In the genomic region with DNA sequence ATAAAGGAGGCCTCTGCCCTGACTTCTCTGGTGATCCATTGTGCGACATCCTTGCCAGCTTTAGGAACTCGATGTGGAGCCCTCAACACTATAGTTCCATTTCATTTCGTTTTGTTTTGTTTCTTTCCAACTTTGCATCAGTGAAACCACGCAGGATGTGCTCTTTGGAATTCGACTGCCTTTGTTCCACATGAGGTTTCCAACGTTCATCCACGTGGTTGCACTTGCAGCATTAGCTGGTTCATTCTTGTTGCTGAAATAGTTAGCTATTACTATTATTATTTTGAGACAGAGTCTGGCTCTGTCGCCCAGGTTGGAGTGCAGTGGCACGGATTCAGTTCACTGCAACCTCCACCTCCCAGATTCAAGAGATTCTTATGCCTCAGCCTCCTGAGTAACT, we compare ENCODE assay signal across 20 cellular contexts.
DNase-seq lines count a peak whose midpoint lies in the region; ATAC-seq, FAIRE-seq and TF ChIP-seq lines count a peak whose summit lies in the region.
"Had no signal": no experiment of that assay in that cellular context is flagged by ENCODE, and none has a peak within 500 bp of the region (broad histone marks: within the 10 kb centered on the region; RNA-seq: fewer than 3 reads in every experiment).

No MANE protein-coding gene starts in this region.

- H3K36me3 ChIP-seq in HepG2 (replicated peaks in 1 of 2; ENCODE audit: control insufficient read depth in 1 of 2, insufficient read depth in 2 of 2, low read length in 2 of 2), result no peaks in the 10 kb centered on the region
- H3K36me3 ChIP-seq in right lobe of liver, result no peaks in the 10 kb centered on the region
- H3K36me3 ChIP-seq in psoas muscle (ENCODE audit: insufficient read depth in 1 of 2, low read depth in 1 of 2), result no peaks in the 10 kb centered on the region

- H3K36me3 Mint-ChIP-seq in endothelial cell (ENCODE audit: low read depth, unreplicated experiment), result no peaks in the 10 kb centered on the region
- H3K36me3 Mint-ChIP-seq: IgD-negative memory B cell had no signal

- no peak overlapping the region for H3K4me2 ChIP-seq in HepG2 (ENCODE audit: low read depth, low read length)
- H3K4me2 ChIP-seq: A549 had no signal

- H3K4me1 ChIP-seq in HepG2 (ENCODE audit: insufficient read depth, low read length), result no peaks in the 10 kb centered on the region
- no peaks in the 10 kb centered on the region for H3K4me1 ChIP-seq in right lobe of liver
- peaks cover 14% of the 10 kb centered on the region for H3K4me1 ChIP-seq in psoas muscle

- H3K27me3 ChIP-seq in HepG2 (ENCODE audit: control insufficient read depth in 1 of 2, insufficient read depth in 2 of 2, low read length in 2 of 2), result peaks cover 1 to 29% of the 10 kb centered on the region in 2 experiments; a peak in 3 of 5 replicates
- no peaks in the 10 kb centered on the region for H3K27me3 ChIP-seq in right lobe of liver
- H3K27me3 ChIP-seq in psoas muscle (ENCODE audit: insufficient read depth in 3 of 3, low read length in 2 of 3), result no peaks in the 10 kb centered on the region

- in situ Hi-C loops in HepG2 (cut with HindIII; ENCODE audit: extremely low pct_ligation_motif_present, low pct_unique_long_range_greater_than_20kb), result loop anchor here (25.0 kb wide), 1 partner anchor 548 kb away; no protein-coding TSS in a partner anchor

- H3K27ac Mint-ChIP-seq in endothelial cell (ENCODE audit: unreplicated experiment), result no peak overlapping the region
- H3K27ac Mint-ChIP-seq: CD4-positive, alpha-beta T cell; IgD-negative memory B cell had no signal

- H3K27ac ChIP-seq in HepG2 (ENCODE audit: extremely low read length, insufficient read depth, low read length) (no peak overlapping the region), right lobe of liver (no peak overlapping the region), psoas muscle (peak overlapping the region; percentile 13)
- H3K27ac ChIP-seq: 22Rv1, A549, C4-2B, HL-60 had no signal

- DNase-seq in HepG2 (ENCODE audit: low spot score), result no peak
- DNase-seq in right lobe of liver, result no peak
- peak; percentile 13 for DNase-seq in kidney tubule cell (ENCODE audit: low spot score)
- DNase-seq in psoas muscle, result no peak
- no peak for DNase-seq in endothelial cell (ENCODE audit: low spot score)
- DNase-seq: AML-193; Calu3; CD4-positive, alpha-beta T cell; DMS79 treated with DMSO at 0.1 percent for 48 hours; GF-D8; H9; KG1 had no signal

- no peaks in the 10 kb centered on the region for H3K9me3 Mint-ChIP-seq in endothelial cell (ENCODE audit: unreplicated experiment)
- H3K9me3 Mint-ChIP-seq: CD4-positive, alpha-beta T cell; H9; IgD-negative memory B cell had no signal

- TF ChIP-seq POLR2A in HepG2 (IDR thresholded peaks at IDR 0.05; ENCODE audit: insufficient read depth in 1 of 2, low read depth in 2 of 2, low read length in 2 of 2), result no peak
- no peak for TF ChIP-seq POLR2A in right lobe of liver (IDR thresholded peaks at IDR 0.05)

- no peak for TF ChIP-seq RAD21 in HepG2 (CRISPR knock-in tag; IDR thresholded peaks at IDR 0.05)

- POLR2A ChIA-PET in HepG2 (lab: Yijun Ruan, JAX), result interaction anchor here (0.7 kb wide), 1 partner anchor 38 kb away, joined by 4 read pairs; no protein-coding TSS in a partner anchor

- no peak overlapping the region for H3K4me3 ChIP-seq in HepG2 (replicated peaks in 1 of 3; ENCODE audit: insufficient read depth in 1 of 3, low read depth in 2 of 3, low read length in 3 of 3)
- no peak overlapping the region for H3K4me3 ChIP-seq in right lobe of liver
- no peak overlapping the region for H3K4me3 ChIP-seq in psoas muscle
- H3K4me3 ChIP-seq: A549 had no signal

- FAIRE-seq in HepG2 (lab: Jason Lieb, UNC), result no peak
- FAIRE-seq: A549, H1 had no signal

- TF ChIP-seq CTCF in HepG2 (CRISPR knock-in tag; IDR thresholded peaks at IDR 0.05) (no peak), right lobe of liver (IDR thresholded peaks at IDR 0.05) (no peak), psoas muscle (IDR thresholded peaks at IDR 0.05) (no peak), endothelial cell (IDR thresholded peaks at IDR 0.05; ENCODE audit: unreplicated experiment) (no peak)

- no TSS peak for BruUV-seq in HepG2 (replicated peaks; lab: Mats Ljungman, UMichigan)

- no peak for TF ChIP-seq EP300 in HepG2 (IDR thresholded peaks at IDR 0.05; ENCODE audit: low read depth in 2 of 2, low read length in 2 of 2)
- TF ChIP-seq EP300 in HepG2 (CRISPR knock-in tag; IDR thresholded peaks at IDR 0.05; ENCODE audit: borderline replicate concordance), result no peak

- CTCF ChIA-PET in HepG2 (lab: Yijun Ruan, JAX; ENCODE audit: low intra/inter-chr PET ratio, low total read pairs), result interaction anchor here (9.1 kb wide), 1 partner anchor 170 kb away, joined by 134 read pairs; no protein-coding TSS in a partner anchor

- H3K4me3 Mint-ChIP-seq in endothelial cell (ENCODE audit: unreplicated experiment), result no peak overlapping the region
- H3K4me3 Mint-ChIP-seq: CD4-positive, alpha-beta T cell; H9; IgD-negative memory B cell had no signal

- 13% methylated on average over 9 of the region's 9 CpGs for WGBS in HepG2 (ENCODE audit: low lambda C conversion rate)
- 57% methylated on average over 8 of the region's 9 CpGs for WGBS in right lobe of liver (ENCODE audit: insufficient coverage, low coverage, low lambda C conversion rate, missing lambda C conversion rate)
- 54 to 58% (median 55%) methylated on average over 9 of the region's 9 CpGs for WGBS in psoas muscle, 3 donors

- no peaks in the 10 kb centered on the region for H3K27me3 Mint-ChIP-seq in endothelial cell (ENCODE audit: unreplicated experiment)

- no peak for ATAC-seq in HepG2
- ATAC-seq in right lobe of liver, result no peak
- no peak for ATAC-seq in psoas muscle
- no peak for ATAC-seq in HG03159 (IDR thresholded peaks at IDR 0.05; ENCODE audit: unreplicated experiment)
- ATAC-seq in HG03342 (IDR thresholded peaks at IDR 0.05; ENCODE audit: unreplicated experiment), result no peak
- ATAC-seq: A549 had no signal

- H3K4me1 Mint-ChIP-seq in endothelial cell (ENCODE audit: unreplicated experiment), result no peaks in the 10 kb centered on the region
- H3K4me1 Mint-ChIP-seq: IgD-negative memory B cell had no signal

- no peaks in the 10 kb centered on the region for H3K9me3 ChIP-seq in HepG2 (ENCODE audit: low read length)
- no peaks in the 10 kb centered on the region for H3K9me3 ChIP-seq in right lobe of liver
- no peaks in the 10 kb centered on the region for H3K9me3 ChIP-seq in psoas muscle
- H3K9me3 ChIP-seq: A549 had no signal

- intact Hi-C loops in HepG2 (cut with micrococcal nuclease; ENCODE audit: unreplicated experiment), result loop anchor here (10.0 kb wide), 1 partner anchor 266 kb away; no protein-coding TSS in a partner anchor
- intact Hi-C loops in right lobe of liver (cut with DNase I), result loop anchor here in 1 of 2 donors (10.0 kb wide), 1 partner anchor 266 kb away; no protein-coding TSS in a partner anchor
- intact Hi-C loops in psoas muscle (cut with DNase I), result loop anchor here in 1 of 2 donors (10.0 kb wide), 1 partner anchor 546 kb away; no protein-coding TSS in a partner anchor

- no peaks in the 10 kb centered on the region for H3K79me2 ChIP-seq in HepG2 (ENCODE audit: insufficient read depth, low read length)

- no peak overlapping the region for H2AFZ ChIP-seq in HepG2 (ENCODE audit: low read length)

- H4K20me1 ChIP-seq in HepG2 (ENCODE audit: insufficient read depth, low read length), result no peaks in the 10 kb centered on the region; the same call in 1 of the 2 replicates

- H3K9ac ChIP-seq in HepG2 (ENCODE audit: insufficient read depth, low read depth, low read length), result no peak overlapping the region

TF ChIP-seq in HepG2, 621 proteins besides CTCF, POLR2A, EP300 and RAD21:
- no peak for TF ChIP-seq ZNF30 (CRISPR knock-in tag; IDR thresholded peaks at IDR 0.05)
- no peak for TF ChIP-seq ZFP36 (IDR thresholded peaks at IDR 0.05; ENCODE audit: borderline replicate concordance, low read depth, low read length, partially characterized antibody)
- TF ChIP-seq, protein P1, sequence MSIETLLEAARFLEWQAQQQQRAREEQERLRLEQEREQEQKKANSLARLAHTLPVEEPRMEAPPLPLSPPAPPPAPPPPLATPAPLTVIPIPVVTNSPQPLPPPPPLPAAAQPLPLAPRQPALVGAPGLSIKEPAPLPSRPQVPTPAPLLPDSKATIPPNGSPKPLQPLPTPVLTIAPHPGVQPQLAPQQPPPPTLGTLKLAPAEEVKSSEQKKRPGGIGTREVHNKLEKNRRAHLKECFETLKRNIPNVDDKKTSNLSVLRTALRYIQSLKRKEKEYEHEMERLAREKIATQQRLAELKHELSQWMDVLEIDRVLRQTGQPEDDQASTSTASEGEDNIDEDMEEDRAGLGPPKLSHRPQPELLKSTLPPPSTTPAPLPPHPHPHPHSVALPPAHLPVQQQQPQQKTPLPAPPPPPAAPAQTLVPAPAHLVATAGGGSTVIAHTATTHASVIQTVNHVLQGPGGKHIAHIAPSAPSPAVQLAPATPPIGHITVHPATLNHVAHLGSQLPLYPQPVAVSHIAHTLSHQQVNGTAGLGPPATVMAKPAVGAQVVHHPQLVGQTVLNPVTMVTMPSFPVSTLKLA (IDR thresholded peaks at IDR 0.05), result peak; percentile 95
- peak; percentile 34; the same call in 1 of the 2 replicates for TF ChIP-seq RNF2 (conservative IDR thresholded peaks at IDR 0.05; ENCODE audit: low read depth)
- TF ChIP-seq, protein P2, sequence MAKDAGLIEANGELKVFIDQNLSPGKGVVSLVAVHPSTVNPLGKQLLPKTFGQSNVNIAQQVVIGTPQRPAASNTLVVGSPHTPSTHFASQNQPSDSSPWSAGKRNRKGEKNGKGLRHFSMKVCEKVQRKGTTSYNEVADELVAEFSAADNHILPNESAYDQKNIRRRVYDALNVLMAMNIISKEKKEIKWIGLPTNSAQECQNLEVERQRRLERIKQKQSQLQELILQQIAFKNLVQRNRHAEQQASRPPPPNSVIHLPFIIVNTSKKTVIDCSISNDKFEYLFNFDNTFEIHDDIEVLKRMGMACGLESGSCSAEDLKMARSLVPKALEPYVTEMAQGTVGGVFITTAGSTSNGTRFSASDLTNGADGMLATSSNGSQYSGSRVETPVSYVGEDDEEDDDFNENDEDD (CRISPR knock-in tag; IDR thresholded peaks at IDR 0.05; ENCODE audit: borderline replicate concordance), result no peak
